Comparison of ENCODE assay signal across 8 cellular contexts in genomic region chr12:52006726-52007157, GRCh38. TPM values are rescaled to one million over a fixed set of nuclear protein-coding genes. Genes with fewer than 3 reads are reported as not detected.
DNase-seq lines count a peak whose midpoint lies in the region; ATAC-seq and TF ChIP-seq lines count a peak whose summit lies in the region.

Gene TAMALIN, plus strand, starts transcription at chr12:52006946. Its CDS starts 74 bp downstream, at chr12:52007020.

- H3K36me3 Mint-ChIP-seq in naive thymus-derived CD8-positive, alpha-beta T cell = peaks cover 0 to 27% (median 13%) of the 10 kb centered on the region in 3 donors

- no peaks in the 10 kb centered on the region for H3K27me3 Mint-ChIP-seq in naive thymus-derived CD8-positive, alpha-beta T cell

- peak within 1 kb of the TSS; percentile 55 for H3K9ac ChIP-seq in DND-41 (ENCODE audit: low read depth, low read length)

- intact Hi-C loops in esophagus squamous epithelium (cut with DNase I) = no loop called here

- H3K27ac ChIP-seq in DND-41 (ENCODE audit: low read length) (no peak within 1 kb of the TSS), esophagus squamous epithelium (peak within 1 kb of the TSS; percentile 79 to 96 (median 91))

- H3K4me2 ChIP-seq in DND-41 (ENCODE audit: insufficient read depth, low read length) = peak within 1 kb of the TSS; percentile 88

- peak within 1 kb of the TSS; percentile 59 for H2AFZ ChIP-seq in DND-41 (ENCODE audit: low read depth, low read length)

- TF ChIP-seq POLR2A in esophagus squamous epithelium (IDR thresholded peaks at IDR 0.05) = peak in 2 of 4 donors; percentile 92 to 94

- H4K20me1 ChIP-seq in DND-41 (ENCODE audit: insufficient read depth, low read length) = peaks cover 17% of the 10 kb centered on the region

- H3K4me1 ChIP-seq in DND-41 (ENCODE audit: insufficient read depth, low read length) = peaks cover 29% of the 10 kb centered on the region
- peaks cover 11 to 79% (median 23%) of the 10 kb centered on the region in 3 donors for H3K4me1 ChIP-seq in esophagus squamous epithelium

- H3K9me3 ChIP-seq in DND-41 (ENCODE audit: insufficient read depth, low read length, severe bottlenecking) = no peaks in the 10 kb centered on the region
- H3K9me3 ChIP-seq in esophagus squamous epithelium = no peaks in the 10 kb centered on the region

- no peaks in the 10 kb centered on the region for H3K79me2 ChIP-seq in DND-41 (ENCODE audit: insufficient read depth, low read length)

- no peaks in the 10 kb centered on the region for H3K36me3 ChIP-seq in DND-41 (ENCODE audit: insufficient read depth, low read length)
- H3K36me3 ChIP-seq in esophagus squamous epithelium = peaks cover 0 to 9% (median 0%) of the 10 kb centered on the region in 3 donors

- ATAC-seq in DND-41 (ENCODE audit: insufficient read depth, low read depth) (peak; percentile 81), HG03175 (IDR thresholded peaks at IDR 0.05; ENCODE audit: unreplicated experiment) (no peak)
- ATAC-seq in naive thymus-derived CD8-positive, alpha-beta T cell = peak; percentile 55 to 75

- WGBS in esophagus squamous epithelium, 2 donors = 0% methylated on average over 1 of the region's 60 CpGs; no CpG with 5 or more reads in 1 of the 2 donors

- peak within 1 kb of the TSS; percentile 90 to 99 (median 94) for H3K4me3 Mint-ChIP-seq in naive thymus-derived CD8-positive, alpha-beta T cell

- H3K27me3 ChIP-seq in DND-41 (ENCODE audit: insufficient read depth, low read length, poor library complexity) (peaks cover 38% of the 10 kb centered on the region), esophagus squamous epithelium (peaks cover 0 to 36% (median 3%) of the 10 kb centered on the region in 4 donors)

- H3K27ac Mint-ChIP-seq in naive thymus-derived CD8-positive, alpha-beta T cell = peak within 1 kb of the TSS; percentile 83 to 99 (median 98)

- peaks cover 0 to 2% (median 0%) of the 10 kb centered on the region in 9 donors for H3K9me3 Mint-ChIP-seq in naive thymus-derived CD8-positive, alpha-beta T cell

- POLR2A ChIA-PET in naive thymus-derived CD8-positive, alpha-beta T cell (lab: Charles Lee) = interaction anchor here (0.6 to 9.0 kb wide), 9 partner anchors 13 to 789 kb away, joined by 3 to 153 read pairs (median 5); partner anchors contain the start of genes ACVR1B, ATG101, NR4A1 and POU6F1

- peak; percentile 81 for DNase-seq in DND-41
- DNase-seq in NCI-H2171 treated with DMSO at 0.1 percent for 48 hours (lab: John Stamatoyannopoulos, UW) = peak; percentile 51
- DNase-seq in activated T-cell treated with anti-CD3 and anti-CD28 coated beads for 4 hours = peak; percentile 73
- no peak for DNase-seq in esophagus squamous epithelium (lab: John Stamatoyannopoulos, UW)
- peak; percentile 77 to 91 (median 86) for DNase-seq in naive thymus-derived CD8-positive, alpha-beta T cell
- peak; percentile 76 for DNase-seq in stimulated activated naive CD4-positive, alpha-beta T cell treated with Interleukin-2 at 50 U/mL for 16 hours (lab: John Stamatoyannopoulos, UW)
- DNase-seq in amniotic stem cell (lab: John Stamatoyannopoulos, UW) = no peak

- H3K4me3 ChIP-seq in DND-41 (ENCODE audit: low read depth in 1 of 2, low read length in 2 of 2) (peak within 1 kb of the TSS; percentile 24 to 56; a peak in 3 of 4 replicates), esophagus squamous epithelium (peak within 1 kb of the TSS; percentile 54 to 90 (median 68))

- peaks cover 17 to 33% (median 31%) of the 10 kb centered on the region in 4 donors for H3K4me1 Mint-ChIP-seq in naive thymus-derived CD8-positive, alpha-beta T cell

- TF ChIP-seq CTCF in DND-41 (IDR thresholded peaks at IDR 0.05; ENCODE audit: borderline replicate concordance, extremely low read depth, low read length, poor library complexity, severe bottlenecking) (no peak), esophagus squamous epithelium (IDR thresholded peaks at IDR 0.05) (no peak)

RNA-seq across cellular contexts. Expression of gene TAMALIN, which starts in this region (rescaled TPM):
- total RNA-seq in esophagus squamous epithelium = 10 to 100 TPM in 1 of 4 donors, 1 to 10 TPM in 3; 1.7 to 10.7 (median 3.6) TPM
- total RNA-seq in naive thymus-derived CD8-positive, alpha-beta T cell = 10 to 100 TPM; 35.7 to 36.5 TPM
- polyA plus RNA-seq in naive thymus-derived CD8-positive, alpha-beta T cell = 1 to 10 TPM; 2.0 to 5.2 (median 2.6) TPM

Comparison
In these comparisons a context has a peak if more than half of its experiments do, and no peak if none do; other contexts are left out.
1. DNase-seq: peak in DND-41 (single experiment), NCI-H2171 treated with DMSO at 0.1 percent for 48 hours (single experiment), activated T-cell treated with anti-CD3 and anti-CD28 coated beads for 4 hours (single experiment), naive thymus-derived CD8-positive, alpha-beta T cell (10 of 10) and stimulated activated naive CD4-positive, alpha-beta T cell treated with Interleukin-2 at 50 U/mL for 16 hours (single experiment); none in esophagus squamous epithelium (single experiment) and amniotic stem cell (single experiment).